1 cellular context compared by ENCODE assay signal in the genomic region with DNA sequence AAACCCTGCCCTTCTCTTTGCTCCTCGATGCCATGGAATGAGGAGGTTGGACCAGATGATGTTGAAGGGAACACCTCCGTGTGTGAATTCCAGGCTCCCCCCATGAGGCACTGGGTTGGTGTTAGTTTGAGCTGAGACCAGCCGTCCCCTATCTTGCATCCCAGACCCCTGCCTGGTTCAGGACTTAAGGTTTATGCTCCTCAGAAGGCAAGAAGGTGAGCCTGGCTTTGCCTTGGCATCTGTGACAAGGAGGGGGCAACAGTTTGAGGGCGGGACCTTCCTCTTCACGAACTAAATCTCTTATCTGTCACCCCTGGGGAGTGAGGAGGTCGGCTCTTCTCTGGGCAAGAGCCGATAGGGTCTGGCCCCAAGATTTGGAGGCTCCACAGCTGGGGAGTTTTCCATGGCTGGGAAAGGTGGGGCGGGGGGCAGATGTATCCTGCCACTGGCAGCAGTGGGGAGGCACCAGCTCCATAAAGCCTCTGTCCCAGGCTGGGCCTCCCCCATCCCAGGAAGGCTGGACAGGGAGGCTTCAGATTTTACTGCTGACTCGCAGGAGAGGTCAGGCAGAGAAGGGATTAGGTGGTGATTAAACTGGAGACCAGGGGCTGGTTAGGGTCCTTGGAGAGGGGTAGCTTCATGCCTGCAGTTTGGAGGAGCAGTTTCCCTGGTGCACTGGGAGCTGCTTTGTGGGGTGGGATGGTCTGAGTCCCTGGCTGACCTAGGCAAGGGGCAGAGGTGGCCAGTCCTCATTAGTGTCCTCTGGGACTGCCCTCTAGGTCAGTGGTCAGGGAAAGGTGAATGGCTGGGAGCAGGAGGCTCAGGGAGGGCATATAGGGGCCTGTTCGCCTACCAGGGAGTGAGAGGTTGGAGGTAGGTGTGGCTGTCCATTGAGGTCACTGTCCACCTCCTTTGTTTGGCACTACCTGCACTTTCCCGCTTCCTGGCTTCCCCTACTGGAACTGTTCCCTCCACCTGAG.
TF ChIP-seq lines count a peak whose summit lies in the region.

No MANE protein-coding gene starts in this region.

TF ChIP-seq in liver, 16 proteins besides CTCF, POLR2A, EP300 and RAD21 (continued from another document):
- TF ChIP-seq MAX (IDR thresholded peaks at IDR 0.05) = peak; percentile 67
- TF ChIP-seq, protein P1, sequence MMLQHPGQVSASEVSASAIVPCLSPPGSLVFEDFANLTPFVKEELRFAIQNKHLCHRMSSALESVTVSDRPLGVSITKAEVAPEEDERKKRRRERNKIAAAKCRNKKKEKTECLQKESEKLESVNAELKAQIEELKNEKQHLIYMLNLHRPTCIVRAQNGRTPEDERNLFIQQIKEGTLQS (IDR thresholded peaks at IDR 0.05) = peak; percentile 63
